ENCODE assay signal across 13 cellular contexts in genomic region chr6:156851447-156851846, GRCh38.
DNase-seq lines count a peak whose midpoint lies in the region; ATAC-seq and TF ChIP-seq lines count a peak whose summit lies in the region.
"Had no signal": no experiment of that assay in that cellular context is flagged by ENCODE, and none has a peak within 500 bp of the region (broad histone marks: within the 10 kb centered on the region; RNA-seq: fewer than 3 reads in every experiment).

No MANE protein-coding gene starts in this region.

- CTCF ChIA-PET in activated B cell treated with CpG ODN at 0.5 μM for 24 hours (lab: Charles Lee) = no interaction called here

- H3K9me3 Mint-ChIP-seq in activated B cell treated with CpG ODN at 0.5 μM for 24 hours (no peaks in the 10 kb centered on the region), nephron (no peaks in the 10 kb centered on the region)
- H3K9me3 Mint-ChIP-seq: CD8-positive, alpha-beta T cell; stimulated activated naive B cell treated with anti-CD40 and anti-IgM and Interleukin-4, amounts not matched to agents 10 μg/mL and 1 μg/mL and 100 μg/mL, for 72 hours had no signal

- peak overlapping the region; percentile 59 for H3K27ac Mint-ChIP-seq in activated B cell treated with CpG ODN at 0.5 μM for 24 hours
- H3K27ac Mint-ChIP-seq in nephron = peak overlapping the region in 2 of 3 experiments; percentile 53 to 80

- ATAC-seq in GM18907 (IDR thresholded peaks at IDR 0.05; ENCODE audit: unreplicated experiment) (peak; percentile 42), HG03139 (IDR thresholded peaks at IDR 0.05; ENCODE audit: unreplicated experiment) (peak; percentile 34), activated B cell treated with CpG ODN at 0.5 μM for 24 hours (ENCODE audit: low read depth) (peak; percentile 12), HG02840 (IDR thresholded peaks at IDR 0.05; ENCODE audit: low FRiP score, unreplicated experiment) (no peak)

- H3K36me3 Mint-ChIP-seq in activated B cell treated with CpG ODN at 0.5 μM for 24 hours (ENCODE audit: low read depth) (no peaks in the 10 kb centered on the region), nephron (ENCODE audit: low read depth) (no peaks in the 10 kb centered on the region)
- H3K36me3 Mint-ChIP-seq: CD8-positive, alpha-beta T cell had no signal

- TF ChIP-seq CTCF in activated B cell treated with CpG ODN at 0.5 μM for 24 hours (IDR thresholded peaks at IDR 0.05) (no peak), nephron (IDR thresholded peaks at IDR 0.05; ENCODE audit: unreplicated experiment in 3 of 3) (no peak)

- peak overlapping the region; percentile 63 for H3K4me3 Mint-ChIP-seq in activated B cell treated with CpG ODN at 0.5 μM for 24 hours
- H3K4me3 Mint-ChIP-seq in nephron = no peak overlapping the region
- H3K4me3 Mint-ChIP-seq: CD8-positive, alpha-beta T cell had no signal

- H3K4me1 Mint-ChIP-seq in activated B cell treated with CpG ODN at 0.5 μM for 24 hours = peaks cover 98% of the 10 kb centered on the region
- H3K4me1 Mint-ChIP-seq in nephron = peaks cover 73% of the 10 kb centered on the region

- intact Hi-C loops in activated B cell treated with CpG ODN at 0.5 μM for 24 hours (cut with micrococcal nuclease) = loop anchor here (2.0 kb wide), 2 partner anchors 15 to 57 kb away; no protein-coding TSS in a partner anchor

- POLR2A ChIA-PET in activated B cell treated with CpG ODN at 0.5 μM for 24 hours (lab: Charles Lee) = interaction anchor here (0.5 to 3.5 kb wide), 5 partner anchors 16 to 165 kb away, joined by 3 to 8 read pairs (median 3); no protein-coding TSS in a partner anchor

- H3K27me3 Mint-ChIP-seq in activated B cell treated with CpG ODN at 0.5 μM for 24 hours (no peaks in the 10 kb centered on the region), nephron (ENCODE audit: low read depth) (no peaks in the 10 kb centered on the region)
- H3K27me3 Mint-ChIP-seq: stimulated activated naive B cell treated with anti-CD40 and anti-IgM and Interleukin-4, amounts not matched to agents 10 μg/mL and 1 μg/mL and 100 μg/mL, for 72 hours had no signal

- DNase-seq in activated B cell treated with CpG ODN at 0.5 μM for 24 hours (no peak), NCI-H226 (no peak), iPS-NIHi7 (ENCODE audit: extremely low spot score) (no peak)
- DNase-seq in activated CD4-positive, alpha-beta T cell treated with anti-CD3 and anti-CD28 coated beads for 48 hours = no peak
- DNase-seq: CD8-positive, alpha-beta T cell; dorsolateral prefrontal cortex; NCI-H1436 treated with DMSO at 0.1 percent for 48 hours; stimulated activated CD4-positive, alpha-beta T cell treated with anti-CD3 and anti-CD28 coated beads, Interleukin-1b, Interleukin-23, amount 100 ng/mL, for 48 hours had no signal
